ENCODE assay signal across 1 cellular context in the genomic region with DNA sequence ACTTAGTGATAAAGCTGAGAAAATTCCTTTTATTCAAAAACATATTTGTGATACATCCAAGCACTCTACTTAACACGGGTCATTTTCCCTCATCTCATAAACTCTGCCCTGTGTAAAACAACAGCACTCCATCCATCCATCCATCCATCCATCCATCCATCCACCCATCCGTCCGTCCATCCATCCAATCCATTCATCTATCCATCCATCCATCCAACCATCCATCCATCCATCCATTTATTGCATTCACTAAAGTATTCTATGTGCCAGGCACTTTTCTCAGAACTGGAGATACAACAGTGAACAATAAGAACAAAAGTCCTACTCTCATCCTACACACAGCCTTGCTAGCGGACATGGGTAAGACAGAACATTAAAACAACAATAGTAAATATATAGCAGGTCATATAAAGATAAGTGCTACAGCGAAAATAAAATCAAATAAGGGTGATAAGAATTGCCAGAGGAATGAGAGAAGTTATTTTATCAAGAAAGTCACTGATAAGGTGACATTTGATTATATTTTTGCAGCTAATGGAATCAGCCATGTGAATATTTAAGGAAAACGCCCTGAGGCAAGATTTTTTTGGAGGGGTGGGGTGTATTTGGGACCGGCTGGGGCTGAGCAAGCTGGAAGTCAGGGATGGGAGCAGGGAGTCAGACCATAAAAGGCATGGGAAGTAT.
TF ChIP-seq lines count a peak whose summit lies in the region.

No MANE protein-coding gene starts in this region.

TF ChIP-seq in SK-N-SH, 30 proteins besides CTCF, POLR2A, EP300 and RAD21 (continued from another document):
- TF ChIP-seq MXI1 (IDR thresholded peaks at IDR 0.05; ENCODE audit: low read depth, low read length) (no peak), RCOR1 (IDR thresholded peaks at IDR 0.05; ENCODE audit: low read length) (peak; percentile 79), NRF1 (IDR thresholded peaks at IDR 0.05; ENCODE audit: low read depth, low read length) (no peak), FOXJ3 (CRISPR knock-in tag; IDR thresholded peaks at IDR 0.05) (no peak), MEF2A (IDR thresholded peaks at IDR 0.05; ENCODE audit: borderline replicate concordance, low read depth) (no peak), GABPA (IDR thresholded peaks at IDR 0.05; ENCODE audit: low read depth) (no peak)
- TF ChIP-seq, protein P1, sequence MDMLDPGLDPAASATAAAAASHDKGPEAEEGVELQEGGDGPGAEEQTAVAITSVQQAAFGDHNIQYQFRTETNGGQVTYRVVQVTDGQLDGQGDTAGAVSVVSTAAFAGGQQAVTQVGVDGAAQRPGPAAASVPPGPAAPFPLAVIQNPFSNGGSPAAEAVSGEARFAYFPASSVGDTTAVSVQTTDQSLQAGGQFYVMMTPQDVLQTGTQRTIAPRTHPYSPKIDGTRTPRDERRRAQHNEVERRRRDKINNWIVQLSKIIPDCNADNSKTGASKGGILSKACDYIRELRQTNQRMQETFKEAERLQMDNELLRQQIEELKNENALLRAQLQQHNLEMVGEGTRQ (IDR thresholded peaks at IDR 0.05; ENCODE audit: borderline replicate concordance, low read depth, low read length): no peak
